Comparison of ENCODE assay signal across 8 cellular contexts in the genomic region with DNA sequence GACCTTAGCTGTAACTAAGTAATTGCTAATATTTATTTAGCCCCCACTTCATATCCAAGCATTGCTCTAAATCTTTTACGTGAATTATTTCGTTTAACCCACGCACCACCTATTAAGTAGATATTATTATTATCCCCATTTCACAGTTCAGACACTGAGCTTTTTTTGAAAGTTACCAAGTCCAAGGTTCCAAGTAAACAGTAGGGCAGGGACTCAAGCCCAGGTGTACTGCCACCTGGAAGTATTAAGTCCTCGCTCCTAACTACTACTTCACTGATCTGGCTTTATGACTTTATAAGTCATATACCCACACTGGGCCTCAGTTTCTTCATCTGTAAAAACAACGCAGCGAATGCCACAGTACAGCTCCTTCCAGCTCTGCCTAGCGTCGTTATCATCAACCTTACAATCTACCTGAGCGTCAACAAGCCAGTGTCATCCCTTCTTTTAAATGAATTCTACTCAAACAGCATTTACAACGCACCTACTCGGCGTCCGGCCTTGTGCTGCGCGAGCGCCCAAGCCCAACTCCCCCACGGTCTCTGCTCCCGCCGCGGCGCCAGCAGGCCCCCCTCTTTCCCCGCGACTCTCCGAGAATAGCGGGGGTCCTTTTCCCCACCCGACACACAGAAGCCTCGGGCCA. TPM values are rescaled to one million over a fixed set of nuclear protein-coding genes. Genes with fewer than 3 reads are reported as not detected.
DNase-seq lines count a peak whose midpoint lies in the region; ATAC-seq, FAIRE-seq and TF ChIP-seq lines count a peak whose summit lies in the region.

No MANE protein-coding gene starts in this region.

- no peaks in the 10 kb centered on the region for H3K9me3 ChIP-seq in PC-3 (ENCODE audit: low read length)

- peak; percentile 66 for DNase-seq in NCI-H2227 (lab: John Stamatoyannopoulos, UW; ENCODE audit: unreplicated experiment)
- no peak for DNase-seq in NCI-H2227 treated with DMSO at 0.1 percent for 48 hours (lab: John Stamatoyannopoulos, UW)
- DNase-seq in PC-3, result peak; percentile 18
- DNase-seq in bronchial epithelial cell (ENCODE audit: low read depth), result peak; percentile 39
- peak; percentile 2 for DNase-seq in stimulated activated CD8-positive, alpha-beta memory T cell treated with anti-CD3 and anti-CD28 coated beads, Interleukin-2, amount 100 ng/mL, for 48 hours (ENCODE audit: low read depth in 2 of 2)
- no peak for DNase-seq in DMS153 treated with DMSO at 0.1 percent for 48 hours (lab: John Stamatoyannopoulos, UW; ENCODE audit: unreplicated experiment)

- peaks cover 57% of the 10 kb centered on the region for H3K79me2 ChIP-seq in PC-3 (ENCODE audit: low read length)

- ATAC-seq in HG02678 (IDR thresholded peaks at IDR 0.05; ENCODE audit: unreplicated experiment), result peak; percentile 8
- ATAC-seq in PC-3, result peak; percentile 9

- no peak for FAIRE-seq in bronchial epithelial cell (lab: Jason Lieb, UNC)

- H3F3A ChIP-seq in PC-3 (ENCODE audit: low read length, unreplicated experiment), result no peaks in the 10 kb centered on the region

- 0 out of 2 replicates have a peak, but pooled peaks cover 3% of the 10 kb centered on the region for H3K36me3 ChIP-seq in PC-3 (ENCODE audit: low read depth, low read length)
- no peaks in the 10 kb centered on the region for H3K36me3 ChIP-seq in bronchial epithelial cell (ENCODE audit: control insufficient read depth, insufficient read depth, low read length)

- H2AFZ ChIP-seq in PC-3 (ENCODE audit: low read length), result peak overlapping the region; percentile 90

- CTCF ChIA-PET in PC-3 (lab: Charles Lee), result no interaction called here

- no peaks in the 10 kb centered on the region for H3K9me2 ChIP-seq in PC-3 (replicated peaks; ENCODE audit: low read length)

- BruUV-seq in PC-3 (replicated peaks; lab: Mats Ljungman, UMichigan), result TSS peak; percentile 56

- no peak for TF ChIP-seq CTCF in PC-3 (conservative IDR thresholded peaks at IDR 0.05; ENCODE audit: low read depth, low read length)
- no peak for TF ChIP-seq CTCF in bronchial epithelial cell (IDR thresholded peaks at IDR 0.05; ENCODE audit: insufficient read depth, low read length, severe bottlenecking)

- H3K27ac ChIP-seq in PC-3 (ENCODE audit: low read length), result peak overlapping the region; percentile 61
- H3K27ac ChIP-seq in layer of hippocampus (ENCODE audit: low read depth, low read length), result peak overlapping the region; percentile 82

- POLR2A ChIA-PET in PC-3 (lab: Charles Lee; ENCODE audit: unreplicated experiment), result interaction anchor here (0.6 to 0.9 kb wide), 5 partner anchors 10 to 147 kb away, joined by 3 to 4 read pairs (median 3); no protein-coding TSS in a partner anchor

- peak overlapping the region; percentile 96 for H3K9ac ChIP-seq in PC-3 (ENCODE audit: low read length)

- peaks cover 12% of the 10 kb centered on the region for H4K20me1 ChIP-seq in PC-3 (ENCODE audit: low read length)

- H3K4me3 ChIP-seq in PC-3 (ENCODE audit: low read length) (peak overlapping the region; percentile 98), bronchial epithelial cell (ENCODE audit: low read depth, low read length) (peak overlapping the region; percentile 98)

- peak overlapping the region; percentile 94 for H3K4me2 ChIP-seq in PC-3 (ENCODE audit: low read length)

- H3K27me3 ChIP-seq in PC-3 (ENCODE audit: low read length), result no peaks in the 10 kb centered on the region
- H3K27me3 ChIP-seq in bronchial epithelial cell (ENCODE audit: control insufficient read depth, insufficient read depth, low read length), result no peaks in the 10 kb centered on the region
- no peaks in the 10 kb centered on the region for H3K27me3 ChIP-seq in layer of hippocampus (ENCODE audit: control insufficient read depth, insufficient read depth, low read length)

- peaks cover 15% of the 10 kb centered on the region for H3K4me1 ChIP-seq in PC-3 (ENCODE audit: insufficient read depth, low read length)

- intact Hi-C loops in PC-3 (cut with micrococcal nuclease), result loop anchor here (1.0 to 2.0 kb wide), 2 partner anchors 48 to 71 kb away; a partner anchor contains a TSS

RNA-seq across cellular contexts. Expression of a gene that starts 0.6 kb away (rescaled TPM):
- 83.6 and 87.6 TPM in 2 replicates for total RNA-seq in PC-3 (2014; rRNA removed)
- 49.2 and 74.4 TPM in 2 replicates for total RNA-seq in bronchial epithelial cell

RNA-seq across cellular contexts. Expression of a gene that starts 48.6 kb away (rescaled TPM):
- total RNA-seq in PC-3 (2014; rRNA removed) (37.7 and 46.9 TPM in 2 replicates), bronchial epithelial cell (22.6 and 30.0 TPM in 2 replicates)

Comparison
In these comparisons a context has a peak if more than half of its experiments do, and no peak if none do; other contexts are left out.
1. DNase-seq: peak in NCI-H2227 (single experiment), PC-3 (single experiment), bronchial epithelial cell (single experiment) and stimulated activated CD8-positive, alpha-beta memory T cell treated with anti-CD3 and anti-CD28 coated beads, Interleukin-2, amount 100 ng/mL, for 48 hours (2 of 2); none in NCI-H2227 treated with DMSO at 0.1 percent for 48 hours (single experiment) and DMS153 treated with DMSO at 0.1 percent for 48 hours (single experiment).